In the genomic region with DNA sequence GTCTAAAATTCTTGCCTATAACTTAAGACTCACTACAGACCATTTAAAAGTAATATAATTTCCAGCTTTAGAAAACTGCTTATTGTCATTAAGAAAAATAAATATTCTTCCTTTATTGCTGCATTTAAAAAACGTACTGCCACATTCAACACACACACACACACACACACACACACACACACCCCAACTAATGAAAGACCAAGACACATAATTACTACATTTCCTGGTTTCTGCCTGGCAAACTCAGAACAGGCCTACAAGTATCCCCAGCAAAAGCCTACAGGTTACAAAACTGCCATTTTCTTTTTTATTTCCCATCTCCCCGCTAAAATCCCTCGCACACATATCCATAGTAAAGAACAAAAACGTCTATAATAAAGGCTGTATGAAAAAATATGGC, we compare ENCODE assay signal across 26 cellular contexts. TPM values are rescaled to one million over a fixed set of nuclear protein-coding genes. Genes with fewer than 3 reads are reported as not detected.
DNase-seq lines count a peak whose midpoint lies in the region; ATAC-seq and TF ChIP-seq lines count a peak whose summit lies in the region.
"Had no signal": no experiment of that assay in that cellular context is flagged by ENCODE, and none has a peak within 500 bp of the region (broad histone marks: within the 10 kb centered on the region; RNA-seq: fewer than 3 reads in every experiment).

No MANE protein-coding gene starts in this region.

- peaks cover 2% of the 10 kb centered on the region for H3K36me3 Mint-ChIP-seq in activated naive CD4-positive, alpha-beta T cell treated with anti-CD3 and anti-CD28 coated beads, Interleukin-2, amount 50 U/mL, for 24 hours
- no peaks in the 10 kb centered on the region for H3K36me3 Mint-ChIP-seq in activated naive CD4-positive, alpha-beta T cell treated with anti-CD3 and anti-CD28 coated beads, Interleukin-2, amount 50 U/mL, for 72 hours
- H3K36me3 Mint-ChIP-seq in naive thymus-derived CD4-positive, alpha-beta T cell, result peaks cover 0 to 3% (median 0%) of the 10 kb centered on the region in 5 donors
- peaks cover 12% of the 10 kb centered on the region for H3K36me3 Mint-ChIP-seq in Calu3 (ENCODE audit: insufficient read depth, unreplicated experiment)
- peaks cover 0 to 2% of the 10 kb centered on the region in 2 donors for H3K36me3 Mint-ChIP-seq in CD4-positive, alpha-beta memory T cell
- H3K36me3 Mint-ChIP-seq: activated naive CD8-positive, alpha-beta T cell had no signal

- ATAC-seq in activated naive CD4-positive, alpha-beta T cell treated with anti-CD3 and anti-CD28 coated beads, Interleukin-2, amount 50 U/mL, for 72 hours, result no peak
- ATAC-seq in naive thymus-derived CD4-positive, alpha-beta T cell, result no peak
- ATAC-seq in HG03439 (IDR thresholded peaks at IDR 0.05; ENCODE audit: unreplicated experiment), result no peak
- ATAC-seq: left colon; mucosa of descending colon; stimulated activated naive CD8-positive, alpha-beta T cell treated with anti-CD3 and anti-CD28 coated beads, Interleukin-15, Interleukin-2, amounts not matched to agents 100 U/mL and 50 U/mL, for 24 hours had no signal

- intact Hi-C loops in naive thymus-derived CD4-positive, alpha-beta T cell (cut with micrococcal nuclease), result no loop called here
- intact Hi-C loops in Calu3 (cut with micrococcal nuclease; ENCODE audit: unreplicated experiment), result no loop called here
- intact Hi-C loops in CD4-positive, alpha-beta memory T cell (cut with micrococcal nuclease), result no loop called here

- peaks cover 4% of the 10 kb centered on the region for H3K27me3 Mint-ChIP-seq in activated naive CD4-positive, alpha-beta T cell treated with anti-CD3 and anti-CD28 coated beads, Interleukin-2, amount 50 U/mL, for 24 hours
- H3K27me3 Mint-ChIP-seq in naive thymus-derived CD4-positive, alpha-beta T cell, result peaks cover 0 to 48% (median 10%) of the 10 kb centered on the region in 5 donors
- no peaks in the 10 kb centered on the region for H3K27me3 Mint-ChIP-seq in Calu3 (ENCODE audit: unreplicated experiment)
- peaks cover 4 to 5% of the 10 kb centered on the region in 2 donors for H3K27me3 Mint-ChIP-seq in CD4-positive, alpha-beta memory T cell

- H3K9me3 Mint-ChIP-seq in activated naive CD4-positive, alpha-beta T cell treated with anti-CD3 and anti-CD28 coated beads, Interleukin-2, amount 50 U/mL, for 24 hours, result no peaks in the 10 kb centered on the region
- H3K9me3 Mint-ChIP-seq in activated naive CD4-positive, alpha-beta T cell treated with anti-CD3 and anti-CD28 coated beads, Interleukin-2, amount 50 U/mL, for 72 hours, result no peaks in the 10 kb centered on the region
- peaks cover 0 to 1% (median 0%) of the 10 kb centered on the region in 11 donors for H3K9me3 Mint-ChIP-seq in naive thymus-derived CD4-positive, alpha-beta T cell
- no peaks in the 10 kb centered on the region for H3K9me3 Mint-ChIP-seq in Calu3 (ENCODE audit: low read depth, unreplicated experiment)
- no peaks in the 10 kb centered on the region for H3K9me3 Mint-ChIP-seq in CD4-positive, alpha-beta memory T cell
- H3K9me3 Mint-ChIP-seq: activated CD4-positive, alpha-beta memory T cell treated with anti-CD3 and anti-CD28 coated beads, Interleukin-2, amount 10 ng/mL, durations not matched to agents 7 days and 5 days; T-helper 1 cell treated with Interleukin-12 subunit alpha and Interleukin-12 subunit beta and Interleukin-4 antibody, amounts not matched to agents 30 μg/mL and 1 μg/mL, for 36 hours had no signal

- no TSS peak for BruUV-seq in Calu3 (replicated peaks; lab: Mats Ljungman, UMichigan)

- CTCF ChIA-PET in naive thymus-derived CD4-positive, alpha-beta T cell (lab: Charles Lee), result interaction anchor here (1.6 kb wide), 1 partner anchor 321 kb away, joined by 6 read pairs; no protein-coding TSS in a partner anchor
- CTCF ChIA-PET in Calu3 (lab: Charles Lee), result no interaction called here
- CTCF ChIA-PET in CD4-positive, alpha-beta memory T cell (lab: Charles Lee; ENCODE audit: partially characterized antibody), result interaction anchor here (1.6 kb wide), 1 partner anchor 322 kb away, joined by 4 read pairs; no protein-coding TSS in a partner anchor

- no peak overlapping the region for H3K27ac ChIP-seq in naive thymus-derived CD4-positive, alpha-beta T cell (ENCODE audit: low read depth, low read length)
- H3K27ac ChIP-seq in CD4-positive, alpha-beta memory T cell (ENCODE audit: low read depth, low read length), result no peak overlapping the region
- H3K27ac ChIP-seq: brain microvascular endothelial cell, transverse colon had no signal

- POLR2A ChIA-PET in naive thymus-derived CD4-positive, alpha-beta T cell (lab: Charles Lee), result interaction anchor here (1.0 kb wide), 1 partner anchor 112 kb away, joined by 3 read pairs; the partner anchor contains the start of gene SIKE1
- POLR2A ChIA-PET in CD4-positive, alpha-beta memory T cell (lab: Charles Lee; ENCODE audit: partially characterized antibody), result no interaction called here

- TF ChIP-seq CTCF in Calu3 (IDR thresholded peaks at IDR 0.05; ENCODE audit: unreplicated experiment), result no peak

- no peak overlapping the region for H3K27ac Mint-ChIP-seq in activated naive CD4-positive, alpha-beta T cell treated with anti-CD3 and anti-CD28 coated beads, Interleukin-2, amount 50 U/mL, for 24 hours
- H3K27ac Mint-ChIP-seq in activated naive CD4-positive, alpha-beta T cell treated with anti-CD3 and anti-CD28 coated beads, Interleukin-2, amount 50 U/mL, for 72 hours, result no peak overlapping the region
- peak overlapping the region in 2 of 9 donors; percentile 36 to 85 for H3K27ac Mint-ChIP-seq in naive thymus-derived CD4-positive, alpha-beta T cell
- no peak overlapping the region for H3K27ac Mint-ChIP-seq in Calu3 (ENCODE audit: unreplicated experiment)
- H3K27ac Mint-ChIP-seq in CD4-positive, alpha-beta memory T cell, result no peak overlapping the region
- H3K27ac Mint-ChIP-seq: activated CD4-positive, alpha-beta memory T cell treated with anti-CD3 and anti-CD28 coated beads, Interleukin-2, amount 10 ng/mL, durations not matched to agents 7 days and 5 days; activated naive CD8-positive, alpha-beta T cell; T-helper 1 cell treated with Interleukin-12 subunit alpha and Interleukin-12 subunit beta and Interleukin-4 antibody, amounts not matched to agents 30 μg/mL and 1 μg/mL, for 36 hours had no signal

- no peaks in the 10 kb centered on the region for H3K36me3 ChIP-seq in endocrine pancreas (ENCODE audit: control insufficient read depth, insufficient read depth, low read length)
- H3K36me3 ChIP-seq in naive thymus-derived CD4-positive, alpha-beta T cell (ENCODE audit: control insufficient read depth in 2 of 3, insufficient read depth in 3 of 3, low read length in 3 of 3), result no peaks in the 10 kb centered on the region
- no peaks in the 10 kb centered on the region for H3K36me3 ChIP-seq in CD4-positive, alpha-beta memory T cell (ENCODE audit: insufficient read depth, low read length)
- H3K36me3 ChIP-seq: BE2C, brain microvascular endothelial cell, pancreas, sigmoid colon, transverse colon had no signal

- H3K4me1 ChIP-seq in endocrine pancreas (ENCODE audit: control insufficient read depth, insufficient read depth, low read length), result peaks cover 5% of the 10 kb centered on the region
- no peaks in the 10 kb centered on the region for H3K4me1 ChIP-seq in naive thymus-derived CD4-positive, alpha-beta T cell (ENCODE audit: control insufficient read depth in 2 of 2, insufficient read depth in 2 of 2, low read length in 2 of 2)
- H3K4me1 ChIP-seq in CD4-positive, alpha-beta memory T cell (ENCODE audit: insufficient read depth, low read length), result peaks cover 7% of the 10 kb centered on the region
- H3K4me1 ChIP-seq: BE2C had no signal

- H3K4me3 Mint-ChIP-seq in activated naive CD4-positive, alpha-beta T cell treated with anti-CD3 and anti-CD28 coated beads, Interleukin-2, amount 50 U/mL, for 24 hours, result peak overlapping the region; percentile 55
- peak overlapping the region in 6 of 10 donors; percentile 2 to 98 (median 90) for H3K4me3 Mint-ChIP-seq in naive thymus-derived CD4-positive, alpha-beta T cell
- no peak overlapping the region for H3K4me3 Mint-ChIP-seq in Calu3 (ENCODE audit: low read depth, unreplicated experiment)
- H3K4me3 Mint-ChIP-seq in CD4-positive, alpha-beta memory T cell, result peak overlapping the region in 2 of 8 donors; percentile 5 to 46

- peaks cover 6% of the 10 kb centered on the region for H3K4me1 Mint-ChIP-seq in activated naive CD4-positive, alpha-beta T cell treated with anti-CD3 and anti-CD28 coated beads, Interleukin-2, amount 50 U/mL, for 24 hours
- peaks cover 0 to 16% (median 9%) of the 10 kb centered on the region in 7 donors for H3K4me1 Mint-ChIP-seq in naive thymus-derived CD4-positive, alpha-beta T cell
- peaks cover 8% of the 10 kb centered on the region for H3K4me1 Mint-ChIP-seq in Calu3 (ENCODE audit: low read depth, unreplicated experiment)
- peaks cover 6 to 14% (median 10%) of the 10 kb centered on the region in 4 donors for H3K4me1 Mint-ChIP-seq in CD4-positive, alpha-beta memory T cell

- H3K4me3 ChIP-seq in endocrine pancreas (ENCODE audit: control insufficient read depth, insufficient read depth, low read length), result peak overlapping the region; percentile 79
- H3K4me3 ChIP-seq in naive thymus-derived CD4-positive, alpha-beta T cell (ENCODE audit: low read length), result no peak overlapping the region
- H3K4me3 ChIP-seq in CD4-positive, alpha-beta memory T cell (ENCODE audit: low read length in 2 of 2), result no peak overlapping the region
- H3K4me3 ChIP-seq: mucosa of descending colon had no signal

- DNase-seq in activated naive CD4-positive, alpha-beta T cell treated with anti-CD3 and anti-CD28 coated beads, Interleukin-2, amount 50 U/mL, for 72 hours (ENCODE audit: low spot score in 2 of 2), result no peak
- no peak for DNase-seq in naive thymus-derived CD4-positive, alpha-beta T cell
- DNase-seq in Calu3 (no peak), inferior parietal cortex (ENCODE audit: extremely low spot score) (no peak)
- DNase-seq in CD4-positive, alpha-beta memory T cell, result no peak
- DNase-seq: activated CD4-positive, alpha-beta memory T cell treated with anti-CD3 and anti-CD28 coated beads, Interleukin-2, amount 10 ng/mL, durations not matched to agents 7 days and 5 days; activated T-cell treated with anti-CD3 and anti-CD28 coated beads, Interleukin-2, amount 50 U/mL, for 1 hour; BE2C; brain microvascular endothelial cell; EL; NCI-H1417 treated with DMSO at 0.1 percent for 48 hours; NCI-H2171 treated with DMSO at 0.1 percent for 48 hours; NCI-H69; pancreas; sigmoid colon; stimulated activated CD4-positive, alpha-beta T cell treated with anti-CD3 and anti-CD28 coated beads, Interleukin-2, amount 100 ng/mL, for 24 hours; stimulated activated naive CD8-positive, alpha-beta T cell treated with anti-CD3 and anti-CD28 coated beads, Interleukin-15, Interleukin-2, amounts not matched to agents 100 U/mL and 50 U/mL, for 24 hours; transverse colon had no signal

- no peaks in the 10 kb centered on the region for H3K9me3 ChIP-seq in endocrine pancreas (ENCODE audit: control insufficient read depth, low read length)
- no peaks in the 10 kb centered on the region for H3K9me3 ChIP-seq in naive thymus-derived CD4-positive, alpha-beta T cell (ENCODE audit: control insufficient read depth in 2 of 3, low read length in 3 of 3)
- no peaks in the 10 kb centered on the region for H3K9me3 ChIP-seq in CD4-positive, alpha-beta memory T cell (ENCODE audit: control insufficient read depth in 1 of 2, low read length in 2 of 2)
- H3K9me3 ChIP-seq: BE2C, mucosa of descending colon, pancreas, sigmoid colon, transverse colon had no signal

- no peaks in the 10 kb centered on the region for H3K27me3 ChIP-seq in endocrine pancreas (ENCODE audit: control insufficient read depth, insufficient read depth, low read length)
- no peaks in the 10 kb centered on the region for H3K27me3 ChIP-seq in naive thymus-derived CD4-positive, alpha-beta T cell (ENCODE audit: control insufficient read depth in 2 of 2, insufficient read depth in 2 of 2, low read length in 2 of 2)
- no peaks in the 10 kb centered on the region for H3K27me3 ChIP-seq in CD4-positive, alpha-beta memory T cell (ENCODE audit: insufficient read depth, low read length)
- H3K27me3 ChIP-seq: brain microvascular endothelial cell, pancreas, sigmoid colon, transverse colon had no signal

- H3K9ac ChIP-seq in endocrine pancreas (ENCODE audit: control insufficient read depth, insufficient read depth, low read length), result no peak overlapping the region

RNA-seq across cellular contexts. Expression of gene DENND2C, which starts 1.5 kb away (rescaled TPM):
- total RNA-seq in activated naive CD4-positive, alpha-beta T cell treated with anti-CD3 and anti-CD28 coated beads, Interleukin-2, amount 50 U/mL, for 72 hours, result 1 to 10 TPM in 1 of 2 donors, under 1 TPM in 1; 0.35 to 2.3 TPM
- total RNA-seq in naive thymus-derived CD4-positive, alpha-beta T cell, result 1 to 10 TPM in 3 of 5 experiments, under 1 TPM in 2; 0.27 to 1.6 (median 1.0) TPM
- under 1 TPM; 0.28 to 0.89 TPM for polyA plus RNA-seq in naive thymus-derived CD4-positive, alpha-beta T cell
- 1.2 and 1.3 TPM in 2 replicates for total RNA-seq in Calu3 (2022)
- under 1 TPM; 0.76 to 0.78 TPM for total RNA-seq in CD4-positive, alpha-beta memory T cell
- polyA plus RNA-seq in CD4-positive, alpha-beta memory T cell, result under 1 TPM; 0.45 to 0.56 TPM

RNA-seq across cellular contexts. Expression of gene AMPD1, which starts 27.0 kb away (rescaled TPM):
- not detected for total RNA-seq in activated naive CD4-positive, alpha-beta T cell treated with anti-CD3 and anti-CD28 coated beads, Interleukin-2, amount 50 U/mL, for 72 hours
- total RNA-seq in naive thymus-derived CD4-positive, alpha-beta T cell, result not detected
- not detected for polyA plus RNA-seq in naive thymus-derived CD4-positive, alpha-beta T cell
- not detected in 2 replicates for total RNA-seq in Calu3 (2022)
- not detected for total RNA-seq in CD4-positive, alpha-beta memory T cell
- polyA plus RNA-seq in CD4-positive, alpha-beta memory T cell, result not detected
- total RNA-seq: activated CD4-positive, alpha-beta memory T cell treated with anti-CD3 and anti-CD28 coated beads, Interleukin-2, amount 10 ng/mL, durations not matched to agents 7 days and 5 days; epithelial cell of proximal tubule; sigmoid colon had no signal
- polyA plus RNA-seq: pancreas had no signal

RNA-seq across cellular contexts. Expression of gene NRAS, which starts 48.2 kb away (rescaled TPM):
- total RNA-seq in activated naive CD4-positive, alpha-beta T cell treated with anti-CD3 and anti-CD28 coated beads, Interleukin-2, amount 50 U/mL, for 72 hours, result 10 to 100 TPM; 43.9 to 52.3 TPM
- total RNA-seq in naive thymus-derived CD4-positive, alpha-beta T cell, result 10 to 100 TPM; 22.3 to 56.0 (median 25.0) TPM
- polyA plus RNA-seq in naive thymus-derived CD4-positive, alpha-beta T cell, result 10 to 100 TPM; 15.7 to 23.4 TPM
- 29.1 and 29.4 TPM in 2 replicates for total RNA-seq in Calu3 (2022)
- total RNA-seq in CD4-positive, alpha-beta memory T cell, result 10 to 100 TPM; 22.0 to 22.3 TPM
- 10 to 100 TPM; 18.0 to 29.3 TPM for polyA plus RNA-seq in CD4-positive, alpha-beta memory T cell
